ENCODE assay signal across 24 cellular contexts in genomic region chr7:156668130-156668741, GRCh38. TPM values are rescaled to one million over a fixed set of nuclear protein-coding genes. Genes with fewer than 3 reads are reported as not detected.
DNase-seq lines count a peak whose midpoint lies in the region; ATAC-seq and TF ChIP-seq lines count a peak whose summit lies in the region.
"Had no signal": no experiment of that assay in that cellular context is flagged by ENCODE, and none has a peak within 500 bp of the region (broad histone marks: within the 10 kb centered on the region; RNA-seq: fewer than 3 reads in every experiment).

No MANE protein-coding gene starts in this region.

- no peak overlapping the region for H3K4me3 ChIP-seq in stomach

- no peaks in the 10 kb centered on the region for H3K9me3 ChIP-seq in stomach
- H3K9me3 ChIP-seq: SK-N-SH had no signal

- H3K27ac Mint-ChIP-seq in activated CD8-positive, alpha-beta T cell treated with anti-CD3 and anti-CD28 coated beads for 36 hours, result no peak overlapping the region
- H3K27ac Mint-ChIP-seq: activated CD4-positive, alpha-beta memory T cell treated with anti-CD3 and anti-CD28 coated beads, Interleukin-2, amount 10 ng/mL, durations not matched to agents 7 days and 5 days; activated naive CD4-positive, alpha-beta T cell treated with anti-CD3 and anti-CD28 coated beads, Interleukin-2, amount 10 ng/mL, durations not matched to agents 7 days and 5 days; activated T-cell treated with anti-CD3 and anti-CD28 coated beads, Interleukin-2, amount 50 U/mL, for 24 hours had no signal

- H3K4me1 ChIP-seq in stomach, result peaks cover 0 to 33% (median 7%) of the 10 kb centered on the region in 4 donors

- 48 to 70% (median 62%) methylated on average over 13 of the region's 13 CpGs for WGBS in stomach, 5 donors

- TF ChIP-seq POLR2A in stomach (IDR thresholded peaks at IDR 0.05), result no peak

- CTCF ChIA-PET in activated CD8-positive, alpha-beta T cell treated with anti-CD3 and anti-CD28 coated beads for 36 hours (lab: Charles Lee), result interaction anchor here (0.8 to 1.1 kb wide), 3 partner anchors 9 to 149 kb away, joined by 3 to 4 read pairs (median 3); no protein-coding TSS in a partner anchor

- no peak for ATAC-seq in activated CD8-positive, alpha-beta T cell treated with anti-CD3 and anti-CD28 coated beads for 36 hours

- H3K36me3 ChIP-seq in stomach, result peaks cover 5 to 23% (median 21%) of the 10 kb centered on the region in 4 donors
- H3K36me3 ChIP-seq: WERI-Rb-1 had no signal

- no peak for TF ChIP-seq EP300 in stomach (IDR thresholded peaks at IDR 0.05)

- H3K27me3 Mint-ChIP-seq in activated CD8-positive, alpha-beta T cell treated with anti-CD3 and anti-CD28 coated beads for 36 hours, result no peaks in the 10 kb centered on the region
- H3K27me3 Mint-ChIP-seq: activated CD4-positive, alpha-beta memory T cell treated with anti-CD3 and anti-CD28 coated beads, Interleukin-2, amount 10 ng/mL, durations not matched to agents 7 days and 5 days; activated naive CD4-positive, alpha-beta T cell treated with anti-CD3 and anti-CD28 coated beads, Interleukin-2, amount 10 ng/mL, durations not matched to agents 7 days and 5 days; activated T-cell treated with anti-CD3 and anti-CD28 coated beads, Interleukin-2, amount 50 U/mL, for 24 hours; central memory CD8-positive, alpha-beta T cell had no signal

- no peaks in the 10 kb centered on the region for H3K4me1 Mint-ChIP-seq in activated CD8-positive, alpha-beta T cell treated with anti-CD3 and anti-CD28 coated beads for 36 hours (ENCODE audit: low read depth)
- H3K4me1 Mint-ChIP-seq: activated CD4-positive, alpha-beta memory T cell treated with anti-CD3 and anti-CD28 coated beads, Interleukin-2, amount 10 ng/mL, durations not matched to agents 7 days and 5 days; activated naive CD4-positive, alpha-beta T cell treated with anti-CD3 and anti-CD28 coated beads, Interleukin-2, amount 10 ng/mL, durations not matched to agents 7 days and 5 days; central memory CD8-positive, alpha-beta T cell had no signal

- intact Hi-C loops in stomach (cut with DNase I; ENCODE audit: low total_unique reads), result no loop called here
- intact Hi-C loops in activated CD8-positive, alpha-beta T cell treated with anti-CD3 and anti-CD28 coated beads for 36 hours (cut with micrococcal nuclease), result no loop called here

- H3K27ac ChIP-seq in VCaP (peak overlapping the region; percentile 93), stomach (peak overlapping the region; percentile 69 to 85 (median 80))
- H3K27ac ChIP-seq: 22Rv1, RWPE1, WERI-Rb-1 had no signal

- TF ChIP-seq CTCF in VCaP (conservative IDR thresholded peaks at IDR 0.05), result no peak
- no peak for TF ChIP-seq CTCF in stomach (IDR thresholded peaks at IDR 0.05)
- TF ChIP-seq CTCF in activated CD8-positive, alpha-beta T cell treated with anti-CD3 and anti-CD28 coated beads for 36 hours (IDR thresholded peaks at IDR 0.05), result no peak

- H3K36me3 Mint-ChIP-seq in activated CD8-positive, alpha-beta T cell treated with anti-CD3 and anti-CD28 coated beads for 36 hours (ENCODE audit: low read depth), result no peaks in the 10 kb centered on the region
- H3K36me3 Mint-ChIP-seq: activated naive CD4-positive, alpha-beta T cell treated with anti-CD3 and anti-CD28 coated beads, Interleukin-2, amount 10 ng/mL, durations not matched to agents 7 days and 5 days had no signal

- POLR2A ChIA-PET in activated CD8-positive, alpha-beta T cell treated with anti-CD3 and anti-CD28 coated beads for 36 hours (lab: Charles Lee), result no interaction called here

- DNase-seq in NCI-H748 (lab: John Stamatoyannopoulos, UW; ENCODE audit: unreplicated experiment) (peak; percentile 25), NCI-H748 treated with DMSO at 0.1 percent for 48 hours (lab: John Stamatoyannopoulos, UW) (no peak), kidney tubule cell (ENCODE audit: low spot score) (peak; percentile 87), stomach (peak; percentile 71), NCI-H526 (lab: John Stamatoyannopoulos, UW) (no peak), MV-4-11 (lab: John Stamatoyannopoulos, UW) (no peak)
- no peak for DNase-seq in activated CD8-positive, alpha-beta T cell treated with anti-CD3 and anti-CD28 coated beads for 36 hours
- DNase-seq: activated CD4-positive, alpha-beta memory T cell treated with anti-CD3 and anti-CD28 coated beads, Interleukin-2, amount 10 ng/mL, durations not matched to agents 7 days and 5 days; activated naive CD4-positive, alpha-beta T cell treated with anti-CD3 and anti-CD28 coated beads, Interleukin-2, amount 10 ng/mL, durations not matched to agents 7 days and 5 days; activated T-cell treated with anti-CD3 and anti-CD28 coated beads, Interleukin-2, amount 50 U/mL, for 24 hours; amygdala; foreskin fibroblast; NCI-H1417 treated with DMSO at 0.1 percent for 48 hours; NCI-H2107; retina; SK-N-SH; stimulated activated CD4-positive, alpha-beta T cell treated with anti-CD3 and anti-CD28 coated beads, Interleukin-4, amount 100 ng/mL, for 4 hours; T-helper 2 cell; trophoblast cell; WERI-Rb-1 had no signal

- no peaks in the 10 kb centered on the region for H3K9me3 Mint-ChIP-seq in activated CD8-positive, alpha-beta T cell treated with anti-CD3 and anti-CD28 coated beads for 36 hours
- H3K9me3 Mint-ChIP-seq: activated CD4-positive, alpha-beta memory T cell treated with anti-CD3 and anti-CD28 coated beads, Interleukin-2, amount 10 ng/mL, durations not matched to agents 7 days and 5 days; activated naive CD4-positive, alpha-beta T cell treated with anti-CD3 and anti-CD28 coated beads, Interleukin-2, amount 10 ng/mL, durations not matched to agents 7 days and 5 days; activated T-cell treated with anti-CD3 and anti-CD28 coated beads, Interleukin-2, amount 50 U/mL, for 24 hours; central memory CD8-positive, alpha-beta T cell had no signal

- H3K27me3 ChIP-seq in stomach, result no peaks in the 10 kb centered on the region

- no peak overlapping the region for H3K4me3 Mint-ChIP-seq in activated CD8-positive, alpha-beta T cell treated with anti-CD3 and anti-CD28 coated beads for 36 hours
- H3K4me3 Mint-ChIP-seq: activated CD4-positive, alpha-beta memory T cell treated with anti-CD3 and anti-CD28 coated beads, Interleukin-2, amount 10 ng/mL, durations not matched to agents 7 days and 5 days; activated naive CD4-positive, alpha-beta T cell treated with anti-CD3 and anti-CD28 coated beads, Interleukin-2, amount 10 ng/mL, durations not matched to agents 7 days and 5 days; activated T-cell treated with anti-CD3 and anti-CD28 coated beads, Interleukin-2, amount 50 U/mL, for 24 hours; central memory CD8-positive, alpha-beta T cell had no signal

RNA-seq across cellular contexts. Expression of gene RNF32, which starts 27.7 kb away (rescaled TPM):
- total RNA-seq in stomach, result 1 to 10 TPM in 3 of 5 donors, not detected in 2; 1.2 to 4.7 (median 1.5) TPM
- 1 to 10 TPM; 2.2 to 4.1 (median 2.6) TPM for polyA plus RNA-seq in stomach
- under 1 TPM; 0.43 TPM for total RNA-seq in activated CD8-positive, alpha-beta T cell treated with anti-CD3 and anti-CD28 coated beads for 36 hours

Comparison
In these comparisons a context has a peak if more than half of its experiments do, and no peak if none do; other contexts are left out.
1. DNase-seq: peak in NCI-H748 (single experiment), kidney tubule cell (single experiment) and stomach (single experiment); none in NCI-H748 treated with DMSO at 0.1 percent for 48 hours (single experiment), activated CD8-positive, alpha-beta T cell treated with anti-CD3 and anti-CD28 coated beads for 36 hours (single experiment), NCI-H526 (0 of 2) and MV-4-11 (single experiment).